ENCODE assay signal across 8 cellular contexts in the genomic region with DNA sequence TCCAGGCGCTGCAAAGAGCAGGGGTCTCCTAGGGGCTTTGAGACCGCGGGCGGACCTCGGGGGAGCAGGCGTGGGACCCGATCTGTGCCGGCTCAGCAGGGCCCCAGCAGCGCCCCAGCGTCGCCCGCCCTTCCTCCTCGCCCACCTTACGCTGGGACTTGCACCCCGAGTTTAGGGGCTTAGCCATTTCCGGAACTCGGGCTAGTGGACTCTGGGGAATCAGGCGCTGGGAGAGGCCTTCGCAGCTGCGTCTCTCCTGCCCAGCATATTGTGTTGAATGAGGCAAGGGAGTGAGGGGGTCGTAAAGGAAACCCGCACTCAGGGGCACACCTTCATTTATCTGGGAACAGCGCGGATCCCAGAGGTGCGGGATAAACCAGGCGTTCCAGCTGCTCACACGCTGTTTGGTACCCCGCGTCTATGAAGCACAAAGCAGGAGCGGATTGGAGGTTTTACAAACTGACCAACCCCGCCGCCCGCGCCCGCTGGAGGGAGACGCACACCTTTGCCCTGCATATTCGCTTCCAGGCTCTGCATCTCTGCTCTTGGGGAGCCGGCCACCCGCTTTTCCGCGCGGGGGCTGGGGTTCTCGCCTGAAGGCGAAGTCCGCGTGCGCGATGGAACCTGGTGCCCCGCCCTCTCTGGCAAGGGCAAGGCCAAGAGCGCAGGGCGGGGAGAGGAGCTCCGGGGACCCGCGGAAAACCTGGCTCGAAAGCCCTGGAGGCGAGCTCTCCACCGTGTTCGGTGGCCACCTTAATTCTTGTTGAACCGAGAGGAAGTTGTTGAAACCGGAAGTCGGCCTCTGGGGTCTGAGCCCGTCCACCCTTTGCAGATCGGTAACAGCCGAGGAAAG. TPM values are rescaled to one million over a fixed set of nuclear protein-coding genes. Genes with fewer than 3 reads are reported as not detected.
DNase-seq lines count a peak whose midpoint lies in the region; ATAC-seq and TF ChIP-seq lines count a peak whose summit lies in the region.

No MANE protein-coding gene starts in this region.

- peaks cover 50% of the 10 kb centered on the region for H3K27me3 Mint-ChIP-seq in memory B cell

- TF ChIP-seq CTCF in ascending aorta (IDR thresholded peaks at IDR 0.05) (no peak), uterus (IDR thresholded peaks at IDR 0.05) (no peak)

- H3K4me1 ChIP-seq in ascending aorta (peaks cover 7 to 11% of the 10 kb centered on the region in 2 donors), uterus (peaks cover 0 to 12% of the 10 kb centered on the region in 2 donors)

- H3K36me3 ChIP-seq in ascending aorta = no peaks in the 10 kb centered on the region
- no peaks in the 10 kb centered on the region for H3K36me3 ChIP-seq in uterus

- TF ChIP-seq POLR2A in uterus (IDR thresholded peaks at IDR 0.05) = no peak

- ATAC-seq in Right ventricle myocardium superior (ENCODE audit: poor library complexity) (peak; percentile 44), memory B cell (ENCODE audit: low read depth) (no peak), GM18873 (IDR thresholded peaks at IDR 0.05; ENCODE audit: low FRiP score, unreplicated experiment) (no peak), HG02610 (IDR thresholded peaks at IDR 0.05; ENCODE audit: unreplicated experiment) (no peak), GM18498 (IDR thresholded peaks at IDR 0.05; ENCODE audit: unreplicated experiment) (no peak)

- intact Hi-C loops in Right ventricle myocardium superior (cut with DNase I) (no loop called here), cardiac septum (cut with DNase I) (no loop called here), ascending aorta (cut with DNase I) (no loop called here), uterus (cut with DNase I; ENCODE audit: low total_unique reads) (no loop called here)

- peaks cover 31% of the 10 kb centered on the region for H3K27me3 ChIP-seq in ascending aorta
- peaks cover 0 to 40% of the 10 kb centered on the region in 2 donors for H3K27me3 ChIP-seq in uterus

- H3K27ac ChIP-seq in ascending aorta = no peak overlapping the region
- H3K27ac ChIP-seq in uterus = peak overlapping the region in 1 of 2 donors; percentile 1

- H3K4me3 Mint-ChIP-seq in memory B cell = peak overlapping the region; percentile 21

- H3K9me3 ChIP-seq in ascending aorta = no peaks in the 10 kb centered on the region
- H3K9me3 ChIP-seq in uterus = no peaks in the 10 kb centered on the region

- peaks cover 12% of the 10 kb centered on the region for H3K4me1 Mint-ChIP-seq in memory B cell

- no peak overlapping the region for H3K27ac Mint-ChIP-seq in memory B cell

- peaks cover 3% of the 10 kb centered on the region for H3K9me3 Mint-ChIP-seq in memory B cell

- DNase-seq in Right ventricle myocardium superior (no peak), cardiac septum (ENCODE audit: low spot score) (no peak), ascending aorta (ENCODE audit: low spot score in 2 of 2) (no peak), memory B cell (ENCODE audit: low spot score in 2 of 2) (no peak), uterus (peak in 1 of 2 donors; percentile 41)

- H3K4me3 ChIP-seq in ascending aorta (peak overlapping the region; percentile 34 to 52), uterus (peak overlapping the region; percentile 9 to 14)

- no peaks in the 10 kb centered on the region for H3K36me3 Mint-ChIP-seq in memory B cell

RNA-seq across cellular contexts. Expression of a gene that starts 6.7 kb away (rescaled TPM):
- total RNA-seq in Right ventricle myocardium superior (0.03 TPM), cardiac septum (0.05 TPM), ascending aorta (not detected), uterus (1 to 10 TPM in 1 of 4 donors, under 1 TPM in 2, not detected in 1; 0.26 to 2.5 (median 0.73) TPM)
